ENCODE assay signal across 12 cellular contexts in genomic region chr1:202207292-202207691, GRCh38. TPM values are rescaled to one million over a fixed set of nuclear protein-coding genes. Genes with fewer than 3 reads are reported as not detected.
A peak's percentile ranks its signal among the peaks of the same experiment; 100 is the strongest.
DNase-seq lines count a peak whose midpoint lies in the region; ATAC-seq and TF ChIP-seq lines count a peak whose summit lies in the region.
"Had no signal": no experiment of that assay in that cellular context is flagged by ENCODE, and none has a peak within 500 bp of the region (broad histone marks: within the 10 kb centered on the region; RNA-seq: fewer than 3 reads in every experiment).

No MANE protein-coding gene starts in this region.

- H3K18ac ChIP-seq in H9 (ENCODE audit: insufficient read length, low read depth, low read length): no peak overlapping the region

- H3K4me2 ChIP-seq in H9 (ENCODE audit: insufficient read depth, insufficient read length, low read length): no peak overlapping the region

- H3K14ac ChIP-seq in H9 (ENCODE audit: insufficient read depth, low read length): no peak overlapping the region

- H3K4me3 Mint-ChIP-seq in H9: no peak overlapping the region
- H3K4me3 Mint-ChIP-seq: activated T-cell treated with anti-CD3 and anti-CD28 coated beads, Interleukin-2, amount 50 U/mL, for 24 hours had no signal

- H2BK120ac ChIP-seq in H9 (ENCODE audit: low read depth, low read length, poor library complexity, severe bottlenecking): no peak overlapping the region

- no peak overlapping the region for H2AK5ac ChIP-seq in H9 (ENCODE audit: insufficient read length, low read length)

- H3K27ac ChIP-seq in AG04450 (ENCODE audit: low read depth, low read length) (no peak overlapping the region), H9 (ENCODE audit: insufficient read length, low read depth, low read length) (no peak overlapping the region)
- H3K27ac ChIP-seq: gastrocnemius medialis, ovary, stomach had no signal

- POLR2A ChIA-PET in AG04450 (lab: Yijun Ruan, JAX): no interaction called here

- H3K79me2 ChIP-seq in H9 (ENCODE audit: insufficient read depth, low read length): no peaks in the 10 kb centered on the region

- no peak for ATAC-seq in HG03045 (IDR thresholded peaks at IDR 0.05; ENCODE audit: unreplicated experiment)
- ATAC-seq in GM19035 (IDR thresholded peaks at IDR 0.05; ENCODE audit: unreplicated experiment): no peak
- ATAC-seq: gastrocnemius medialis had no signal

- H2BK5ac ChIP-seq in H9 (ENCODE audit: insufficient read length, low read length): no peak overlapping the region

- no peak overlapping the region for H2BK15ac ChIP-seq in H9 (ENCODE audit: low read depth, low read length)

- WGBS in H9 (ENCODE audit: extremely low coverage, insufficient read length, low lambda C conversion rate): no CpG with 5 or more reads among the region's 1 CpG

- H2BK20ac ChIP-seq in H9 (ENCODE audit: low read depth, low read length, poor library complexity, severe bottlenecking): no peak overlapping the region

- DNase-seq in AG04450 (ENCODE audit: low read depth, low spot score) (no peak), H9 (no peak), iPS-NIHi11 (ENCODE audit: low spot score) (peak; percentile 44), NCI-H187 (lab: John Stamatoyannopoulos, UW) (no peak)
- DNase-seq in activated CD4-positive, alpha-beta T cell treated with anti-CD3 and anti-CD28 coated beads for 48 hours: no peak
- DNase-seq: activated T-cell treated with anti-CD3 and anti-CD28 coated beads, Interleukin-2, amount 50 U/mL, for 24 hours; gastrocnemius medialis; ovary; stomach had no signal

- no peak overlapping the region for H3T11ph ChIP-seq in H9 (ENCODE audit: low read length)

- H3K9me3 ChIP-seq in AG04450 (ENCODE audit: control insufficient read depth, insufficient read depth, low read length) (peaks cover 4% of the 10 kb centered on the region; the same call in 1 of the 2 replicates), H9 (ENCODE audit: control insufficient read depth, low read depth, low read length) (no peaks in the 10 kb centered on the region)
- H3K9me3 ChIP-seq: gastrocnemius medialis, ovary, stomach had no signal

- H3K27ac Mint-ChIP-seq in H9: no peak overlapping the region
- H3K27ac Mint-ChIP-seq: activated T-cell treated with anti-CD3 and anti-CD28 coated beads, Interleukin-2, amount 50 U/mL, for 24 hours had no signal

- no peak overlapping the region for H3K9ac ChIP-seq in H9 (ENCODE audit: extremely low read depth, insufficient read length, low read length)

- no peak overlapping the region for H4K8ac ChIP-seq in H9 (replicated peaks; ENCODE audit: insufficient read length, low read depth, low read length)

- H3K27me3 Mint-ChIP-seq in H9 (ENCODE audit: low read depth): peaks cover 5% of the 10 kb centered on the region; the same call in 1 of the 2 replicates

- H2AFZ ChIP-seq in H9 (ENCODE audit: low read length): no peak overlapping the region

- H3K4me1 Mint-ChIP-seq in H9: peaks cover 0 to 10% of the 10 kb centered on the region in 2 experiments; a peak in 3 of 4 replicates

- H3K79me1 ChIP-seq in H9 (ENCODE audit: insufficient read depth, low read depth, low read length, poor library complexity, severe bottlenecking): no peaks in the 10 kb centered on the region

- no peak overlapping the region for H3K23ac ChIP-seq in H9 (ENCODE audit: insufficient read length, low read depth, low read length)

- no peak overlapping the region for H3K56ac ChIP-seq in H9 (ENCODE audit: insufficient read length, low read depth, low read length)

- H4K20me1 ChIP-seq in H9 (ENCODE audit: control insufficient read depth, insufficient read depth, insufficient read length): no peaks in the 10 kb centered on the region

- CTCF ChIA-PET in AG04450 (lab: Charles Lee): interaction anchor here (1.2 kb wide), 1 partner anchor 15 kb away, joined by 7 read pairs; the partner anchor contains the start of gene LGR6

- no peaks in the 10 kb centered on the region for H3K4me1 ChIP-seq in H9 (ENCODE audit: insufficient read depth, low read length)

- no peak overlapping the region for H4K5ac ChIP-seq in H9 (ENCODE audit: insufficient read length, low read depth, low read length)

- H3K9me3 Mint-ChIP-seq in H9: no peaks in the 10 kb centered on the region
- H3K9me3 Mint-ChIP-seq: activated T-cell treated with anti-CD3 and anti-CD28 coated beads, Interleukin-2, amount 50 U/mL, for 24 hours had no signal

- H4K91ac ChIP-seq in H9 (ENCODE audit: insufficient read length, low read depth, low read length): no peak overlapping the region

- H3K27me3 ChIP-seq in AG04450 (ENCODE audit: control insufficient read depth, insufficient read depth, low read length): peaks cover 50% of the 10 kb centered on the region
- no peaks in the 10 kb centered on the region for H3K27me3 ChIP-seq in H9 (ENCODE audit: insufficient read depth, low read length)
- H3K27me3 ChIP-seq: ovary had no signal

- H3K4ac ChIP-seq in H9 (ENCODE audit: low read depth, low read length): no peak overlapping the region

- H2BK12ac ChIP-seq in H9 (ENCODE audit: insufficient read length, low read depth, low read length): no peak overlapping the region

- H3K23me2 ChIP-seq in H9 (ENCODE audit: insufficient read length, low read depth, low read length, poor library complexity, severe bottlenecking): no peaks in the 10 kb centered on the region

- peak; percentile 38 for TF ChIP-seq CTCF in AG04450 (IDR thresholded peaks at IDR 0.05; ENCODE audit: low read depth, low read length)
- TF ChIP-seq CTCF in H9 (conservative IDR thresholded peaks at IDR 0.05): peak; percentile 45; the same call in 2 of the 3 replicates
- TF ChIP-seq CTCF in WI38 (IDR thresholded peaks at IDR 0.05; ENCODE audit: low read depth, low read length): peak; percentile 28; the same call in 1 of the 2 replicates

- no peak overlapping the region for H3K4me3 ChIP-seq in AG04450 (ENCODE audit: low read depth, low read length)
- no peak overlapping the region for H3K4me3 ChIP-seq in WI38 (ENCODE audit: low read depth, low read length)
- H3K4me3 ChIP-seq: gastrocnemius medialis, ovary, stomach had no signal

- no peaks in the 10 kb centered on the region for H3K36me3 Mint-ChIP-seq in H9 (ENCODE audit: insufficient read depth in 1 of 3, low read depth in 3 of 3)

RNA-seq across cellular contexts. Expression of gene LGR6, which starts 13.7 kb away (rescaled TPM):
- not detected in 2 replicates for polyA plus RNA-seq in AG04450 (2011; rRNA removed)
- polyA minus RNA-seq in AG04450 (2011; rRNA and poly(A)+ RNA removed): 0.87 TPM in 1 of 2 replicates, not detected in the other
- total RNA-seq in H9 (2021): 0.66 and 1.0 TPM in 2 replicates

RNA-seq across cellular contexts. Expression of gene PTPN7, which starts 46.9 kb away (rescaled TPM):
- not detected in 2 replicates for polyA plus RNA-seq in AG04450 (2011; rRNA removed)
- not detected in 2 replicates for polyA minus RNA-seq in AG04450 (2011; rRNA and poly(A)+ RNA removed)
- 0.22 and 0.72 TPM in 2 replicates for total RNA-seq in H9 (2021)
